Comparison of ENCODE assay signal across 1 cellular context in genomic region chr5:175678074-175678473, GRCh38.
TF ChIP-seq lines count a peak whose summit lies in the region.

No MANE protein-coding gene starts in this region.

TF ChIP-seq in H1, 55 proteins besides CTCF, POLR2A, EP300 and RAD21:
- TF ChIP-seq CHD2 (IDR thresholded peaks at IDR 0.05; ENCODE audit: low read length), result no peak
- no peak for TF ChIP-seq KDM4A (IDR thresholded peaks at IDR 0.05; ENCODE audit: low read depth, low read length, severe bottlenecking)
- no peak for TF ChIP-seq SIX5 (IDR thresholded peaks at IDR 0.05; ENCODE audit: low read depth, low read length)
- TF ChIP-seq RXRA (IDR thresholded peaks at IDR 0.05; ENCODE audit: insufficient read depth, low read depth, low read length), result no peak
- TF ChIP-seq JUND (IDR thresholded peaks at IDR 0.05; ENCODE audit: low read length), result no peak
- no peak for TF ChIP-seq POLR2AphosphoS5 (IDR thresholded peaks at IDR 0.05; ENCODE audit: low read depth, low read length)
- TF ChIP-seq FOSL1 (IDR thresholded peaks at IDR 0.05; ENCODE audit: insufficient read depth, low read depth, low read length), result no peak
